Comparison of ENCODE assay signal across 21 cellular contexts in the genomic region with DNA sequence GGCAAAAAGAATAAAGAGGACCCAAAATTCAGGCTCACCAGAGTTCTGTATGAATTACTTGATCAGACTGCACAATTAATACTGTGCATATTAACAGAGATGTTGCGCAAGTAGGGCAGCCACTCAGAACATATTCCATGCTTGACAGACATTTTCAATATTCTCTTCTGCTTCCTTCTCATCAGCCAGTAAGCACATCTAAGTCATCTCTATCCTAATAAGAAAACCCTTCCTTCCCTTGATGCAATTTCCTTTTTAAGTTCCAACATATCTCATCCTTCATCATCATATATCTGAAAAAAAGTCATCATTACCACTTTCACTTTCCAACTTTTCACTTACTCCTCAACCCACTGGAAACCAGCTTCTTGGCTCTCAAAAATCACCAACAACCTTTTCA. TPM values are rescaled to one million over a fixed set of nuclear protein-coding genes. Genes with fewer than 3 reads are reported as not detected.
DNase-seq lines count a peak whose midpoint lies in the region; ATAC-seq, FAIRE-seq and TF ChIP-seq lines count a peak whose summit lies in the region.
"Had no signal": no experiment of that assay in that cellular context is flagged by ENCODE, and none has a peak within 500 bp of the region (broad histone marks: within the 10 kb centered on the region; RNA-seq: fewer than 3 reads in every experiment).

No MANE protein-coding gene starts in this region.

- peak overlapping the region in 5 of 8 donors; percentile 2 to 55 (median 34) for H3K27ac ChIP-seq in spleen
- H3K27ac ChIP-seq: psoas muscle had no signal

- H3K27me3 Mint-ChIP-seq in central memory CD8-positive, alpha-beta T cell, result no peaks in the 10 kb centered on the region
- H3K27me3 Mint-ChIP-seq: activated naive CD4-positive, alpha-beta T cell treated with anti-CD3 and anti-CD28 coated beads, Interleukin-2, amount 10 ng/mL, durations not matched to agents 7 days and 5 days had no signal

- TF ChIP-seq CTCF in NB4 (IDR thresholded peaks at IDR 0.05; ENCODE audit: low read depth, low read length) (no peak), spleen (IDR thresholded peaks at IDR 0.05 in 8 of 11, conservative IDR thresholded peaks at IDR 0.05 in 3 of 11) (no peak)

- H3K9me3 Mint-ChIP-seq in central memory CD8-positive, alpha-beta T cell, result no peaks in the 10 kb centered on the region
- H3K9me3 Mint-ChIP-seq: activated naive CD4-positive, alpha-beta T cell treated with anti-CD3 and anti-CD28 coated beads, Interleukin-2, amount 10 ng/mL, durations not matched to agents 7 days and 5 days; CD8-positive, alpha-beta memory T cell; HFFc6 had no signal

- no peak for FAIRE-seq in GM19239 (lab: Jason Lieb, UNC)
- FAIRE-seq: A204.1 had no signal

- no peak for TF ChIP-seq POLR2A in NB4 (IDR thresholded peaks at IDR 0.05; ENCODE audit: extremely low read depth, insufficient read length)
- no peak for TF ChIP-seq POLR2A in spleen (IDR thresholded peaks at IDR 0.05)

- intact Hi-C loops in spleen (cut with DNase I; ENCODE audit: low total_unique reads), result no loop called here

- H3K27ac Mint-ChIP-seq in central memory CD8-positive, alpha-beta T cell (ENCODE audit: low read depth), result peak overlapping the region; percentile 47
- H3K27ac Mint-ChIP-seq: activated naive CD4-positive, alpha-beta T cell treated with anti-CD3 and anti-CD28 coated beads, Interleukin-2, amount 10 ng/mL, durations not matched to agents 7 days and 5 days; HFFc6 had no signal

- H3K4me3 ChIP-seq in NB4 (ENCODE audit: low read depth, low read length) (no peak overlapping the region), spleen (no peak overlapping the region)
- H3K4me3 ChIP-seq: lung, psoas muscle had no signal

- H3K36me3 ChIP-seq in spleen, result no peaks in the 10 kb centered on the region

- peaks cover 0 to 42% (median 4%) of the 10 kb centered on the region in 6 donors for H3K4me1 ChIP-seq in spleen
- H3K4me1 ChIP-seq: psoas muscle had no signal

- no peaks in the 10 kb centered on the region for H3K36me3 Mint-ChIP-seq in central memory CD8-positive, alpha-beta T cell (ENCODE audit: insufficient read depth)
- H3K36me3 Mint-ChIP-seq: activated naive CD4-positive, alpha-beta T cell treated with anti-CD3 and anti-CD28 coated beads, Interleukin-2, amount 10 ng/mL, durations not matched to agents 7 days and 5 days; CD8-positive, alpha-beta memory T cell had no signal

- peak overlapping the region; percentile 30 for H3K4me3 Mint-ChIP-seq in central memory CD8-positive, alpha-beta T cell
- H3K4me3 Mint-ChIP-seq: activated naive CD4-positive, alpha-beta T cell treated with anti-CD3 and anti-CD28 coated beads, Interleukin-2, amount 10 ng/mL, durations not matched to agents 7 days and 5 days; HFFc6 had no signal

- H3K9me3 ChIP-seq in spleen, result no peaks in the 10 kb centered on the region
- H3K9me3 ChIP-seq: psoas muscle had no signal

- peaks cover 18% of the 10 kb centered on the region for H3K4me1 Mint-ChIP-seq in central memory CD8-positive, alpha-beta T cell

- H3K27me3 ChIP-seq in spleen (replicated peaks in 1 of 7), result peaks cover 0 to 4% (median 0%) of the 10 kb centered on the region in 7 donors

- DNase-seq in SIG-M5 treated with dmso at 0.1 percent for 504 hours (lab: John Stamatoyannopoulos, UW; ENCODE audit: unreplicated experiment) (peak; percentile 13), SIG-M5 (lab: John Stamatoyannopoulos, UW) (no peak), NB4 (ENCODE audit: low read depth) (peak; percentile 29), spleen (no peak), NCI-H1417 (lab: John Stamatoyannopoulos, UW) (no peak), ecto neural progenitor cell (ENCODE audit: low spot score) (no peak), GM19239 (ENCODE audit: insufficient read length, low spot score) (no peak)
- DNase-seq in central memory CD8-positive, alpha-beta T cell (ENCODE audit: low spot score in 2 of 2), result no peak
- DNase-seq: activated CD4-positive, CD25-positive, alpha-beta regulatory T cell treated with anti-CD3 and anti-CD28 coated beads, Interleukin-2, amount 50 U/mL, for 72 hours; activated naive CD4-positive, alpha-beta T cell treated with anti-CD3 and anti-CD28 coated beads, Interleukin-2, amount 10 ng/mL, durations not matched to agents 7 days and 5 days; CD8-positive, alpha-beta memory T cell; effector CD4-positive, alpha-beta T cell; HFFc6; islet precursor cell; NCI-H187; psoas muscle; SHP77; T-helper 2 cell; trophoblast cell had no signal

- ATAC-seq in central memory CD8-positive, alpha-beta T cell (replicated peaks; ENCODE audit: extremely low read depth, poor library complexity, severe bottlenecking), result no peak
- ATAC-seq: psoas muscle had no signal

- 75 to 100% (median 92%) methylated on average over 1 of the region's 1 CpG for WGBS in spleen, 5 donors

RNA-seq across cellular contexts. Expression of a gene that starts 14.3 kb away (rescaled TPM):
- 10 to 100 TPM; 34.6 to 67.2 (median 43.1) TPM for total RNA-seq in spleen
- polyA plus RNA-seq in spleen, result 1 to 10 TPM; 5.0 to 5.6 (median 5.3) TPM

Comparison
In these comparisons a context has a peak if more than half of its experiments do, and no peak if none do; other contexts are left out.
1. DNase-seq: peak in SIG-M5 treated with dmso at 0.1 percent for 504 hours (single experiment) and NB4 (single experiment); none in SIG-M5 (single experiment), central memory CD8-positive, alpha-beta T cell (0 of 2), spleen (single experiment), NCI-H1417 (0 of 3), ecto neural progenitor cell (single experiment) and GM19239 (single experiment).